Comparison of ENCODE assay signal across 16 cellular contexts in genomic region chr5:100853582-100853981, GRCh38. TPM values are rescaled to one million over a fixed set of nuclear protein-coding genes. Genes with fewer than 3 reads are reported as not detected.
A peak's percentile ranks its signal among the peaks of the same experiment; 100 is the strongest.
DNase-seq lines count a peak whose midpoint lies in the region; ATAC-seq, FAIRE-seq and TF ChIP-seq lines count a peak whose summit lies in the region.
"Had no signal": no experiment of that assay in that cellular context is flagged by ENCODE, and none has a peak within 500 bp of the region (broad histone marks: within the 10 kb centered on the region; RNA-seq: fewer than 3 reads in every experiment).

No MANE protein-coding gene starts in this region.

- POLR2A ChIA-PET in OCI-LY7 (lab: Charles Lee): interaction anchor here (3.8 to 5.3 kb wide), 3 partner anchors 38 to 49 kb away, joined by 28 to 101 read pairs (median 39); partner anchors contain the start of gene ST8SIA4

- ATAC-seq in stimulated activated naive CD8-positive, alpha-beta T cell treated with anti-CD3 and anti-CD28 coated beads, Interleukin-15, Interleukin-2, amounts not matched to agents 100 U/mL and 50 U/mL, for 24 hours: no peak
- ATAC-seq in HG02981 (IDR thresholded peaks at IDR 0.05; ENCODE audit: unreplicated experiment) (no peak), HG03571 (IDR thresholded peaks at IDR 0.05; ENCODE audit: unreplicated experiment) (no peak)
- ATAC-seq: psoas muscle had no signal

- no peaks in the 10 kb centered on the region for H3K9me3 Mint-ChIP-seq in stimulated activated naive CD8-positive, alpha-beta T cell treated with anti-CD3 and anti-CD28 coated beads, Interleukin-15, Interleukin-2, amounts not matched to agents 100 ng/mL and 50 ng/mL, for 24 hours
- H3K9me3 Mint-ChIP-seq in dendritic cell treated with granulocyte-macrophage colony-stimulating factor and Interleukin-4, amounts not matched to agents 40 ng/mL and 50 ng/mL, for 4 days: no peaks in the 10 kb centered on the region
- H3K9me3 Mint-ChIP-seq: endodermal cell had no signal

- no peaks in the 10 kb centered on the region for H3K9me2 ChIP-seq in OCI-LY7 (ENCODE audit: insufficient read depth, low read length)

- no peak for FAIRE-seq in frontal cortex (lab: Jason Lieb, UNC)
- FAIRE-seq: H1 had no signal

- no peak for DNase-seq in stimulated activated naive CD8-positive, alpha-beta T cell treated with anti-CD3 and anti-CD28 coated beads, Interleukin-15, Interleukin-2, amounts not matched to agents 100 U/mL and 50 U/mL, for 24 hours
- DNase-seq in OCI-LY7 (ENCODE audit: low spot score) (no peak), NCI-H187 treated with DMSO at 0.1 percent for 48 hours (lab: John Stamatoyannopoulos, UW) (no peak), frontal cortex (ENCODE audit: low spot score in 2 of 2) (no peak)
- DNase-seq: DND-41, endodermal cell, NCI-H187, psoas muscle, SJCRH30, substantia nigra had no signal

- BruUV-seq in OCI-LY7 (replicated peaks; lab: Mats Ljungman, UMichigan): no TSS peak

- H3K4me2 ChIP-seq in OCI-LY7 (ENCODE audit: low read length): peak overlapping the region; percentile 76

- CTCF ChIA-PET in OCI-LY7 (lab: Charles Lee; ENCODE audit: unreplicated experiment): no interaction called here

- no peaks in the 10 kb centered on the region for H4K20me1 ChIP-seq in OCI-LY7 (ENCODE audit: insufficient read depth, low read length)

- peaks cover 80% of the 10 kb centered on the region for H3K4me1 ChIP-seq in OCI-LY7 (ENCODE audit: insufficient read depth, low read length, poor library complexity, severe bottlenecking)
- H3K4me1 ChIP-seq: psoas muscle, SJCRH30 had no signal

- H3K36me3 ChIP-seq in OCI-LY7 (ENCODE audit: insufficient read depth, low read length): peaks cover 18% of the 10 kb centered on the region
- H3K36me3 ChIP-seq: SJCRH30 had no signal

- peak overlapping the region; percentile 50 for H3K4me3 ChIP-seq in OCI-LY7 (ENCODE audit: low read depth, low read length, poor library complexity, severe bottlenecking)
- H3K4me3 ChIP-seq: psoas muscle, SJCRH30 had no signal

- peak overlapping the region; percentile 98 for H3K27ac ChIP-seq in OCI-LY7 (ENCODE audit: low read depth, low read length, poor library complexity, severe bottlenecking)
- H3K27ac ChIP-seq: C4-2B, SJCRH30 had no signal

- peaks cover 54% of the 10 kb centered on the region for H3K36me3 Mint-ChIP-seq in stimulated activated naive CD8-positive, alpha-beta T cell treated with anti-CD3 and anti-CD28 coated beads, Interleukin-15, Interleukin-2, amounts not matched to agents 100 ng/mL and 50 ng/mL, for 24 hours (ENCODE audit: low read depth)
- peaks cover 57% of the 10 kb centered on the region for H3K36me3 Mint-ChIP-seq in dendritic cell treated with granulocyte-macrophage colony-stimulating factor and Interleukin-4, amounts not matched to agents 40 ng/mL and 50 ng/mL, for 4 days (ENCODE audit: low read depth)

- intact Hi-C loops in OCI-LY7 (cut with micrococcal nuclease; ENCODE audit: unreplicated experiment): loop anchor here (1.0 to 2.0 kb wide), 4 partner anchors 36 to 76 kb away; no protein-coding TSS in a partner anchor
- intact Hi-C loops in dendritic cell treated with granulocyte-macrophage colony-stimulating factor and Interleukin-4, amounts not matched to agents 40 ng/mL and 50 ng/mL, for 4 days (cut with micrococcal nuclease): loop anchor here (5.0 kb wide), 2 partner anchors 44 to 76 kb away; no protein-coding TSS in a partner anchor

- H3K27me3 Mint-ChIP-seq in stimulated activated naive CD8-positive, alpha-beta T cell treated with anti-CD3 and anti-CD28 coated beads, Interleukin-15, Interleukin-2, amounts not matched to agents 100 ng/mL and 50 ng/mL, for 24 hours: no peaks in the 10 kb centered on the region
- H3K27me3 Mint-ChIP-seq in dendritic cell treated with granulocyte-macrophage colony-stimulating factor and Interleukin-4, amounts not matched to agents 40 ng/mL and 50 ng/mL, for 4 days: no peaks in the 10 kb centered on the region

- H2AFZ ChIP-seq in OCI-LY7 (ENCODE audit: low read length): peak overlapping the region; percentile 52; the same call in 1 of the 2 replicates

- H3K27ac Mint-ChIP-seq in stimulated activated naive CD8-positive, alpha-beta T cell treated with anti-CD3 and anti-CD28 coated beads, Interleukin-15, Interleukin-2, amounts not matched to agents 100 ng/mL and 50 ng/mL, for 24 hours: peak overlapping the region; percentile 96
- peak overlapping the region; percentile 88 for H3K27ac Mint-ChIP-seq in dendritic cell treated with granulocyte-macrophage colony-stimulating factor and Interleukin-4, amounts not matched to agents 40 ng/mL and 50 ng/mL, for 4 days
- H3K27ac Mint-ChIP-seq: endodermal cell had no signal

- TF ChIP-seq CTCF in OCI-LY7 (conservative IDR thresholded peaks at IDR 0.05; ENCODE audit: low read length): no peak

- peaks cover 56% of the 10 kb centered on the region for H3K4me1 Mint-ChIP-seq in stimulated activated naive CD8-positive, alpha-beta T cell treated with anti-CD3 and anti-CD28 coated beads, Interleukin-15, Interleukin-2, amounts not matched to agents 100 ng/mL and 50 ng/mL, for 24 hours (ENCODE audit: low read depth)
- peaks cover 21% of the 10 kb centered on the region for H3K4me1 Mint-ChIP-seq in dendritic cell treated with granulocyte-macrophage colony-stimulating factor and Interleukin-4, amounts not matched to agents 40 ng/mL and 50 ng/mL, for 4 days (ENCODE audit: low read depth)
- H3K4me1 Mint-ChIP-seq: endodermal cell had no signal

- H3K4me3 Mint-ChIP-seq in stimulated activated naive CD8-positive, alpha-beta T cell treated with anti-CD3 and anti-CD28 coated beads, Interleukin-15, Interleukin-2, amounts not matched to agents 100 ng/mL and 50 ng/mL, for 24 hours: peak overlapping the region; percentile 77
- no peak overlapping the region for H3K4me3 Mint-ChIP-seq in dendritic cell treated with granulocyte-macrophage colony-stimulating factor and Interleukin-4, amounts not matched to agents 40 ng/mL and 50 ng/mL, for 4 days
- H3K4me3 Mint-ChIP-seq: endodermal cell had no signal

- H3K9me3 ChIP-seq in OCI-LY7 (ENCODE audit: low read length): no peaks in the 10 kb centered on the region
- H3K9me3 ChIP-seq: psoas muscle, SJCRH30 had no signal

- peaks cover 32% of the 10 kb centered on the region; the same call in 1 of the 2 replicates for H3K79me2 ChIP-seq in OCI-LY7 (ENCODE audit: insufficient read depth, low read depth, low read length)

RNA-seq across cellular contexts. Expression of gene ST8SIA4, which starts 49.5 kb away (rescaled TPM):
- 10.2 and 14.9 TPM in 2 replicates for total RNA-seq in OCI-LY7 (2014; rRNA removed; shearing (Covaris generic))
- total RNA-seq in OCI-LY7 (2022) (40.3 and 42.9 TPM in 2 replicates), frontal cortex (76.2 TPM)
